9 cellular contexts compared by ENCODE assay signal in the genomic region with DNA sequence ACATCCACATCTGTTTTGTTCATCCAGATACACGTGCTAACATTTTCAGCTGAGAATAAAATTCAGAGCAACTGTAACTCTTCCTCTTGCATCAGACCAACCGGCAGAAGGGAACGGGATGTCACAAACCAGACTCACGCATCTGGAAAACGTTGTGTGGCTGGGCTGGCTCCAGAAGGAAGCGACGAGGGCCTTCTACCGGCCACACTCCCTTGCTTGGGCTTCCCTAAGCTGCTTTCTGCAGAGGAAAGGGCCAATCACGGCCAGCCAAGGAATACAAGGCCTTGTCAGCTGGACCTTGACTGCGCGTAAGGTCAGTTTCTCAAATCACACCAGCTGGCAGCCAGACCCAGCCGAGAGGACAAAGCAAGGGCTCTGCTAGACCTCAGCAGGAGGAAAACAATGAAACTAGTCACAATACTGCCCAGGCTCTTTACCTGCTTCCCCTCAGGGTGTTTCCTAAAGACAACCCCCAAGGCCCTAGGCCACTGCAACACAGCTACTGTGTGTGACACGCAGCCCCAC.
DNase-seq lines count a peak whose midpoint lies in the region; ATAC-seq, FAIRE-seq and TF ChIP-seq lines count a peak whose summit lies in the region.
"Had no signal": no experiment of that assay in that cellular context is flagged by ENCODE, and none has a peak within 500 bp of the region (broad histone marks: within the 10 kb centered on the region; RNA-seq: fewer than 3 reads in every experiment).

No MANE protein-coding gene starts in this region.

- TF ChIP-seq CTCF in gastrocnemius medialis (IDR thresholded peaks at IDR 0.05 in 4 of 5, conservative IDR thresholded peaks at IDR 0.05 in 1 of 5) = no peak

- peaks cover 50% of the 10 kb centered on the region for H3K4me1 ChIP-seq in HUES6 (ENCODE audit: control insufficient read depth, insufficient read depth, low read length)
- peaks cover 5% of the 10 kb centered on the region for H3K4me1 ChIP-seq in right cardiac atrium (ENCODE audit: control insufficient read depth, insufficient read depth, low read length)
- H3K4me1 ChIP-seq in gastrocnemius medialis = peaks cover 17 to 23% of the 10 kb centered on the region in 2 donors

- in situ Hi-C loops in gastrocnemius medialis (cut with MboI; ENCODE audit: low sequenced_read_pairs in 4 of 4) = no loop called here

- 15% methylated on average over 13 of the region's 13 CpGs for WGBS in right cardiac atrium

- no peak for FAIRE-seq in H54 (lab: Jason Lieb, UNC)
- FAIRE-seq: keratinocyte had no signal

- TF ChIP-seq POLR2A in gastrocnemius medialis (IDR thresholded peaks at IDR 0.05) = peak; percentile 35 to 57
- TF ChIP-seq POLR2A in H54 (IDR thresholded peaks at IDR 0.05; ENCODE audit: low read depth, low read length) = no peak

- H3K4me3 ChIP-seq in HUES6 (ENCODE audit: low read depth, low read length) = 0 out of 2 replicates have a peak overlapping the region, but pooled peaks have one; percentile 4
- no peak overlapping the region for H3K4me3 ChIP-seq in right cardiac atrium (ENCODE audit: low read length)
- H3K4me3 ChIP-seq in gastrocnemius medialis = no peak overlapping the region

- peak overlapping the region; percentile 68 for H3K27ac ChIP-seq in HUES6 (ENCODE audit: low read depth, low read length)
- H3K27ac ChIP-seq in right cardiac atrium (ENCODE audit: low read length) = peak overlapping the region; percentile 82
- peak overlapping the region; percentile 79 to 86 (median 84) for H3K27ac ChIP-seq in gastrocnemius medialis

- peaks cover 37% of the 10 kb centered on the region for H3K36me3 ChIP-seq in HUES6 (ENCODE audit: control insufficient read depth, insufficient read depth, low read length)
- no peaks in the 10 kb centered on the region for H3K36me3 ChIP-seq in gastrocnemius medialis

- H3K4me1 Mint-ChIP-seq in activated naive CD8-positive, alpha-beta T cell (ENCODE audit: low read depth) = peaks cover 73% of the 10 kb centered on the region

- H3K9me3 Mint-ChIP-seq in activated naive CD8-positive, alpha-beta T cell (ENCODE audit: low read depth) = no peaks in the 10 kb centered on the region

- peak overlapping the region; percentile 88 for H3K27ac Mint-ChIP-seq in activated naive CD8-positive, alpha-beta T cell

- H3K9ac ChIP-seq in HUES6 (ENCODE audit: low read length) = peak overlapping the region; percentile 61

- no peak overlapping the region for H3K4me3 Mint-ChIP-seq in activated naive CD8-positive, alpha-beta T cell

- peaks cover 9% of the 10 kb centered on the region for H3K36me3 Mint-ChIP-seq in activated naive CD8-positive, alpha-beta T cell

- H3K27me3 ChIP-seq in HUES6 (ENCODE audit: control insufficient read depth, insufficient read depth, low read length) = no peaks in the 10 kb centered on the region
- no peaks in the 10 kb centered on the region for H3K27me3 ChIP-seq in right cardiac atrium (ENCODE audit: control insufficient read depth, insufficient read depth)
- H3K27me3 ChIP-seq in gastrocnemius medialis = no peaks in the 10 kb centered on the region

- H3K9me3 ChIP-seq in HUES6 (ENCODE audit: control insufficient read depth, insufficient read depth, low read depth, low read length) = no peaks in the 10 kb centered on the region
- H3K9me3 ChIP-seq in right cardiac atrium (ENCODE audit: control insufficient read depth, low read length) = no peaks in the 10 kb centered on the region
- no peaks in the 10 kb centered on the region for H3K9me3 ChIP-seq in gastrocnemius medialis

- ATAC-seq in right cardiac atrium (peak; percentile 98 to 99), gastrocnemius medialis (peak; percentile 94 to 95), GM19452 (IDR thresholded peaks at IDR 0.05; ENCODE audit: unreplicated experiment) (no peak), GM21737 (IDR thresholded peaks at IDR 0.05; ENCODE audit: unreplicated experiment) (no peak)

- no peaks in the 10 kb centered on the region for H3K27me3 Mint-ChIP-seq in activated naive CD8-positive, alpha-beta T cell

- intact Hi-C loops in right cardiac atrium (cut with DNase I) = no loop called here
- intact Hi-C loops in gastrocnemius medialis (cut with DNase I; ENCODE audit: low total_unique reads) = loop anchor here (1.0 kb wide), 1 partner anchor 115 kb away; a partner anchor contains a TSS

- peak; percentile 89 to 94 (median 92) for DNase-seq in right cardiac atrium
- DNase-seq in gastrocnemius medialis = peak; percentile 88 to 89
- DNase-seq in HT-29 (ENCODE audit: low spot score) = no peak
- no peak for DNase-seq in H54 (ENCODE audit: insufficient read length, low spot score)

Comparison
In these comparisons a context has a peak if more than half of its experiments do, and no peak if none do; other contexts are left out.
1. ATAC-seq: peak in right cardiac atrium (2 of 2) and gastrocnemius medialis (2 of 2); none in GM19452 (single experiment) and GM21737 (single experiment).
2. DNase-seq: peak in right cardiac atrium (3 of 3) and gastrocnemius medialis (2 of 2); none in HT-29 (single experiment) and H54 (single experiment).
3. Peak in every context shown above with its lines, with median percentiles within 50 percentile points of each other: H3K27ac ChIP-seq.